ENCODE assay signal across 22 cellular contexts in the genomic region with DNA sequence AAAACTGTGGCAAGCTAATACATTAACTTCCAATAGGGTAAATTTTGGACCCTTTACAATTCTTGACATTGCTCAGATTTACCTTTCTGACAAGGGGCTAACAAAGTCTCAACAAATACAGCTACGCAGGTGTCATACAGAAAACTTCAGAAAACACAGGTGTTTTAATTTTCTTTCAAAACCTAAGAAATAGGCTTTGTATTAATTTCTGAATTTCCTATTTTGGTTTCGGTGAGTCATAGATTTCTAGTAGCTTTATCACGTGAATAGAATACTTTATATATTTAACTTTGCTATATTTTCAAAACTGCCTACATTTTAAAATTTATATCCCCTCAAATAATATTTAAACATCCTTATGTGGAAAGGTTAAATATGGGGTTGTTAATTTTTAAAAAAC.
"Had no signal": no experiment of that assay in that cellular context is flagged by ENCODE, and none has a peak within 500 bp of the region (broad histone marks: within the 10 kb centered on the region; RNA-seq: fewer than 3 reads in every experiment).

No MANE protein-coding gene starts in this region.

- H3K36me3 Mint-ChIP-seq: activated CD4-positive, alpha-beta memory T cell treated with anti-CD3 and anti-CD28 coated beads for 36 hours; activated naive CD8-positive, alpha-beta T cell treated with anti-CD3 and anti-CD28 coated beads, Interleukin-2, amount 10 ng/mL, durations not matched to agents 7 days and 5 days; immature natural killer cell had no signal

- H3K4me1 Mint-ChIP-seq: activated naive CD8-positive, alpha-beta T cell treated with anti-CD3 and anti-CD28 coated beads, Interleukin-2, amount 10 ng/mL, durations not matched to agents 7 days and 5 days; immature natural killer cell had no signal

- H3K4me3 Mint-ChIP-seq: activated CD4-positive, alpha-beta memory T cell treated with anti-CD3 and anti-CD28 coated beads for 36 hours; activated naive CD4-positive, alpha-beta T cell treated with anti-CD3 and anti-CD28 coated beads for 36 hours; activated naive CD8-positive, alpha-beta T cell treated with anti-CD3 and anti-CD28 coated beads, Interleukin-2, amount 10 ng/mL, durations not matched to agents 7 days and 5 days; activated T-cell treated with anti-CD3 and anti-CD28 coated beads, Interleukin-2, amount 50 U/mL, for 72 hours; immature natural killer cell; nephron progenitor cell; stimulated activated naive CD8-positive, alpha-beta T cell treated with anti-CD3 and anti-CD28 coated beads, Interleukin-15, Interleukin-2, amounts not matched to agents 100 ng/mL and 50 ng/mL, for 24 hours had no signal

- ATAC-seq: activated T-cell treated with anti-CD3 and anti-CD28 coated beads, Interleukin-2, amount 50 U/mL, for 72 hours; foreskin keratinocyte; lower lobe of right lung; mucosa of descending colon; psoas muscle; right cardiac atrium had no signal

- DNase-seq: activated CD4-positive, alpha-beta memory T cell treated with anti-CD3 and anti-CD28 coated beads for 36 hours; activated CD4-positive, alpha-beta T cell treated with anti-CD3 and anti-CD28 coated beads for 4 hours; activated CD4-positive, CD25-positive, alpha-beta regulatory T cell; activated effector memory CD4-positive, alpha-beta T cell treated with Interleukin-2 at 50 U/mL for 16 hours; activated naive CD4-positive, alpha-beta T cell treated with anti-CD3 and anti-CD28 coated beads for 36 hours; activated naive CD8-positive, alpha-beta T cell treated with anti-CD3 and anti-CD28 coated beads, Interleukin-2, amount 10 ng/mL, durations not matched to agents 7 days and 5 days; activated T-cell treated with anti-CD3 and anti-CD28 coated beads, Interleukin-2, amount 50 U/mL, for 72 hours; amniotic stem cell; glutamatergic neuron; immature natural killer cell; lower lobe of right lung; mesendoderm; mucosa of descending colon; nephron progenitor cell; pancreas; psoas muscle; right cardiac atrium; stimulated activated CD4-positive, alpha-beta T cell treated with anti-CD3 and anti-CD28 coated beads, Interleukin-4, amount 100 ng/mL, for 24 hours; substantia nigra; thyroid gland had no signal

- H3K9me3 Mint-ChIP-seq: activated CD4-positive, alpha-beta memory T cell treated with anti-CD3 and anti-CD28 coated beads for 36 hours; activated naive CD4-positive, alpha-beta T cell treated with anti-CD3 and anti-CD28 coated beads for 36 hours; activated naive CD8-positive, alpha-beta T cell treated with anti-CD3 and anti-CD28 coated beads, Interleukin-2, amount 10 ng/mL, durations not matched to agents 7 days and 5 days; activated T-cell treated with anti-CD3 and anti-CD28 coated beads, Interleukin-2, amount 50 U/mL, for 72 hours; stimulated activated naive CD8-positive, alpha-beta T cell treated with anti-CD3 and anti-CD28 coated beads, Interleukin-15, Interleukin-2, amounts not matched to agents 100 ng/mL and 50 ng/mL, for 24 hours had no signal

- H3K27ac Mint-ChIP-seq: activated CD4-positive, alpha-beta memory T cell treated with anti-CD3 and anti-CD28 coated beads for 36 hours; activated naive CD4-positive, alpha-beta T cell treated with anti-CD3 and anti-CD28 coated beads for 36 hours; activated naive CD8-positive, alpha-beta T cell treated with anti-CD3 and anti-CD28 coated beads, Interleukin-2, amount 10 ng/mL, durations not matched to agents 7 days and 5 days; immature natural killer cell; stimulated activated naive CD8-positive, alpha-beta T cell treated with anti-CD3 and anti-CD28 coated beads, Interleukin-15, Interleukin-2, amounts not matched to agents 100 ng/mL and 50 ng/mL, for 24 hours had no signal
